In the genomic region with DNA sequence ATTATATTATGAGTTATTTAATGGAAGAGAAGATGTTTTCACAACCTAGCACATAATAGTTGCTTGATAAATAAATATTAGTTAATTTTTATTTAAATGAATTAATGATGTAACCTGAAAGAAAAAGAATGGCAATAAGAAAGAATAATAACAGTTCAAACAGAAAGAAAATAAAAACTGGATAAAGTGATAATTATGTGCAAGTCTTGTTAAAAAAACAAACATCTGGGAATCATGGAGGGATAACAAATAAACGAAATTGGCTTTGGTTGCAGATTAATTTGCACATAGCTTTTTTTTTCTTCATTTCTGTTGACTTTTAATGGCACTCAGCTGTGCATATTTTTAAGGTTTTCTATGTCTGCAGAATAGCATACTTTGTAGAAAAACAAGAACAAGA, we compare ENCODE assay signal across 9 cellular contexts. TPM values are rescaled to one million over a fixed set of nuclear protein-coding genes. Genes with fewer than 3 reads are reported as not detected.
"Had no signal": no experiment of that assay in that cellular context is flagged by ENCODE, and none has a peak within 500 bp of the region (broad histone marks: within the 10 kb centered on the region; RNA-seq: fewer than 3 reads in every experiment).

No MANE protein-coding gene starts in this region.

- H3K27ac ChIP-seq: HL-60 had no signal

- FAIRE-seq: HepG2, HTR-8/SVneo had no signal

- H3K4me3 Mint-ChIP-seq: IgD-negative memory B cell had no signal

- H3K36me3 Mint-ChIP-seq: IgD-negative memory B cell had no signal

- H3K27ac Mint-ChIP-seq: IgD-negative memory B cell had no signal

- H3K4me1 Mint-ChIP-seq: IgD-negative memory B cell had no signal

- H3K9me3 Mint-ChIP-seq: IgD-negative memory B cell had no signal

- ATAC-seq: HepG2, K562 had no signal

- DNase-seq: IMR-90, KBM-7, KG1 had no signal

- H3K4me3 ChIP-seq: K562 had no signal

RNA-seq across cellular contexts. Expression of gene ABCD2, which starts 23.4 kb away (rescaled TPM):
- total RNA-seq: HepG2, HT-29, IMR-90 had no signal
- polyA plus RNA-seq: HepG2, IMR-90 had no signal
